ENCODE assay signal across 18 cellular contexts in the genomic region with DNA sequence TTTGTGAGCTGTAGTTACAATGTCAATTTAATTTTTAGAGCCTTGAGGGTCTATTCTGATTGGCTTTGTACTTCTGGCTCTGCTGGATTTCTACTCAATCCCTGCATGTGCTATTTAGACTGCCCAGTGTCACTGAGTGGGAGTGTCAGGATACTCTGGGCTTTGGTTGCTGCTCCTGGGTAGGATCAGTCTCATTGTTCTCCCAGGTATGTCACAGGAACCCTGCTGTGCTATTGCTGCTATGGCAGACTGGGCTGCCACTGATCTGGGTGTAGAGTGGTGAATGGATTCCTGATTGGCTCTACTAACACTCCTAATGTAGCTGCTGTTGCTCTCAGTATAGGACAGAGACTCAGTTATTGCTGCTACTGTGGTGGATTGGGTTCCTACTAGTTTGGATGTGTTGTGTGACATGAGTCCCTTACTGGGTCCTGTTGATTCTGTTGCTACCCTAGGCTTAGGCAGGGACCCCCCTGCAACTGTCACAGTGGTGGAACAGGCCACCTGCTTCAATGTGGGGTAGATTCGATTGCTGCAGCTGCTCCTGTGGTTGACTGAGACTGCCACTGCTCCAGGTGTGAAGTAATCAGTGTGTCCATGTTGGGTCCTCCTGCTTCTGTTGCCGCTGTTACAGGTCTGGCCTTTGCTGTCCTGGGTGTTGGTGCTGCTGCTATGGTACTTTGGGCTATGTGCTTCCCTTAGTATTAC.
A peak's percentile ranks its signal among the peaks of the same experiment; 100 is the strongest.
DNase-seq lines count a peak whose midpoint lies in the region; ATAC-seq, FAIRE-seq and TF ChIP-seq lines count a peak whose summit lies in the region.
"Had no signal": no experiment of that assay in that cellular context is flagged by ENCODE, and none has a peak within 500 bp of the region (broad histone marks: within the 10 kb centered on the region; RNA-seq: fewer than 3 reads in every experiment).

No MANE protein-coding gene starts in this region.

- H3K4me3 ChIP-seq in Jurkat, Clone E6-1 (ENCODE audit: low read length): no peak overlapping the region
- H3K4me3 ChIP-seq in astrocyte (ENCODE audit: insufficient read depth, low read depth, low read length): no peak overlapping the region
- H3K4me3 ChIP-seq in mesendoderm (ENCODE audit: low read length): no peak overlapping the region
- H3K4me3 ChIP-seq in lower leg skin (ENCODE audit: low read depth, poor library complexity, severe bottlenecking): no peak overlapping the region

- H2BK120ac ChIP-seq in mesendoderm (ENCODE audit: low read depth, low read length): no peak overlapping the region

- no peak overlapping the region for H3K18ac ChIP-seq in mesendoderm (ENCODE audit: low read length)

- H3K23ac ChIP-seq in mesendoderm (ENCODE audit: low read length): no peak overlapping the region

- no peaks in the 10 kb centered on the region for H3K27me3 ChIP-seq in astrocyte (ENCODE audit: insufficient read depth, low read length)
- H3K27me3 ChIP-seq in mesendoderm (ENCODE audit: insufficient read depth, low read length, poor library complexity): no peaks in the 10 kb centered on the region

- no peak for TF ChIP-seq CTCF in astrocyte (IDR thresholded peaks at IDR 0.05; ENCODE audit: insufficient read depth, low read depth, low read length)
- TF ChIP-seq CTCF in lower leg skin (IDR thresholded peaks at IDR 0.05): no peak

- no peak overlapping the region for H2BK15ac ChIP-seq in mesendoderm (replicated peaks; ENCODE audit: low read depth)

- no peaks in the 10 kb centered on the region for H3K9me3 Mint-ChIP-seq in astrocyte (ENCODE audit: unreplicated experiment)
- H3K9me3 Mint-ChIP-seq: CD4-positive, alpha-beta memory T cell had no signal

- intact Hi-C loops in left ventricle myocardium superior (cut with micrococcal nuclease): no loop called here
- intact Hi-C loops in lower leg skin (cut with DNase I; ENCODE audit: low total_unique reads): no loop called here

- WGBS in mesendoderm (ENCODE audit: extremely low coverage, insufficient coverage, low lambda C conversion rate): no CpG with 5 or more reads among the region's 2 CpGs
- WGBS in lower leg skin, 2 donors: 86 to 90% methylated on average over 2 of the region's 2 CpGs

- no peak overlapping the region for H2BK5ac ChIP-seq in mesendoderm (ENCODE audit: low read length)

- H3K4ac ChIP-seq in mesendoderm (ENCODE audit: low read depth, low read length): no peak overlapping the region

- H3K9ac ChIP-seq in astrocyte (ENCODE audit: low read length): no peak overlapping the region
- H3K9ac ChIP-seq in mesendoderm (ENCODE audit: low read length): no peak overlapping the region

- no peaks in the 10 kb centered on the region for H4K20me1 ChIP-seq in astrocyte (ENCODE audit: insufficient read depth, low read length)

- no peaks in the 10 kb centered on the region for H3K9me3 ChIP-seq in astrocyte (ENCODE audit: insufficient read depth, low read depth, low read length)

- H3K4me2 ChIP-seq in astrocyte (ENCODE audit: low read length) (no peak overlapping the region), mesendoderm (ENCODE audit: low read length) (no peak overlapping the region)

- FAIRE-seq in astrocyte (lab: Jason Lieb, UNC): peak; percentile 70
- FAIRE-seq: G401.6 had no signal

- H3K4me1 ChIP-seq in astrocyte (ENCODE audit: insufficient read depth, low read length) (no peaks in the 10 kb centered on the region), mesendoderm (ENCODE audit: control insufficient read depth, low read depth, low read length) (no peaks in the 10 kb centered on the region)

- H3K27ac ChIP-seq in astrocyte (ENCODE audit: low read depth, low read length) (no peak overlapping the region), mesendoderm (ENCODE audit: low read depth, low read length) (no peak overlapping the region)

- H3K79me1 ChIP-seq in mesendoderm (ENCODE audit: low read length): no peaks in the 10 kb centered on the region

- H3K56ac ChIP-seq in mesendoderm (ENCODE audit: low read length): no peak overlapping the region

- TF ChIP-seq POLR2A in lower leg skin (IDR thresholded peaks at IDR 0.05): no peak

- H2AK5ac ChIP-seq in mesendoderm (ENCODE audit: low read length): no peak overlapping the region

- no peak overlapping the region for H2AFZ ChIP-seq in astrocyte (ENCODE audit: low read depth, low read length)

- no peak overlapping the region for H3K4me3 Mint-ChIP-seq in astrocyte (ENCODE audit: unreplicated experiment)
- H3K4me3 Mint-ChIP-seq: CD4-positive, alpha-beta memory T cell; IgD-negative memory B cell had no signal

- peak; percentile 68 for DNase-seq in COR-L47 (lab: John Stamatoyannopoulos, UW)
- peak; percentile 11 for DNase-seq in Jurkat, Clone E6-1 (ENCODE audit: low read depth, low spot score)
- no peak for DNase-seq in astrocyte (ENCODE audit: low read depth)
- peak; percentile 83 for DNase-seq in mesendoderm
- DNase-seq in left ventricle myocardium superior: no peak
- no peak for DNase-seq in NCI-H1092 (lab: John Stamatoyannopoulos, UW)
- DNase-seq in lower leg skin (ENCODE audit: low spot score in 2 of 2): no peak
- DNase-seq: CD4-positive, alpha-beta memory T cell; DMS79; GOT3; NCI-H1417; NCI-H2029; NCI-H2171; SHP77 had no signal

- no peaks in the 10 kb centered on the region for H3K36me3 Mint-ChIP-seq in astrocyte (ENCODE audit: low read depth, unreplicated experiment)
- H3K36me3 Mint-ChIP-seq: CD4-positive, alpha-beta memory T cell; IgD-negative memory B cell had no signal

- no peaks in the 10 kb centered on the region for H3K4me1 Mint-ChIP-seq in astrocyte (ENCODE audit: low read depth, unreplicated experiment)
- H3K4me1 Mint-ChIP-seq: CD4-positive, alpha-beta memory T cell; IgD-negative memory B cell had no signal

- H4K5ac ChIP-seq in mesendoderm (ENCODE audit: low read length): no peak overlapping the region

- ATAC-seq in HG03565 (IDR thresholded peaks at IDR 0.05; ENCODE audit: unreplicated experiment) (no peak), left ventricle myocardium superior (no peak)
- ATAC-seq: SK-N-SH treated with all-trans-retinoic acid at 6 μM for 48 hours had no signal

- H3K27ac Mint-ChIP-seq in astrocyte (ENCODE audit: unreplicated experiment): no peak overlapping the region
- H3K27ac Mint-ChIP-seq: CD4-positive, alpha-beta memory T cell had no signal

- H4K8ac ChIP-seq in mesendoderm (ENCODE audit: low read depth, low read length): no peak overlapping the region

- H3K36me3 ChIP-seq in astrocyte (ENCODE audit: insufficient read depth, low read length) (no peaks in the 10 kb centered on the region), mesendoderm (ENCODE audit: control insufficient read depth, insufficient read depth, low read length) (no peaks in the 10 kb centered on the region)

- peaks cover 1% of the 10 kb centered on the region for H3K27me3 Mint-ChIP-seq in astrocyte (ENCODE audit: low read depth, unreplicated experiment)
- H3K27me3 Mint-ChIP-seq: CD4-positive, alpha-beta memory T cell; IgD-negative memory B cell had no signal

- H3K79me2 ChIP-seq in astrocyte (ENCODE audit: insufficient read depth, low read length): no peaks in the 10 kb centered on the region
- no peaks in the 10 kb centered on the region for H3K79me2 ChIP-seq in mesendoderm (ENCODE audit: control insufficient read depth, insufficient read depth, low read length)

Comparison
In these comparisons a context has a peak if more than half of its experiments do, and no peak if none do; other contexts are left out.
1. DNase-seq: peak in COR-L47 (single experiment), Jurkat, Clone E6-1 (single experiment) and mesendoderm (single experiment); none in astrocyte (single experiment), left ventricle myocardium superior (single experiment), NCI-H1092 (single experiment) and lower leg skin (0 of 2).